8 cellular contexts compared by ENCODE assay signal in the genomic region with DNA sequence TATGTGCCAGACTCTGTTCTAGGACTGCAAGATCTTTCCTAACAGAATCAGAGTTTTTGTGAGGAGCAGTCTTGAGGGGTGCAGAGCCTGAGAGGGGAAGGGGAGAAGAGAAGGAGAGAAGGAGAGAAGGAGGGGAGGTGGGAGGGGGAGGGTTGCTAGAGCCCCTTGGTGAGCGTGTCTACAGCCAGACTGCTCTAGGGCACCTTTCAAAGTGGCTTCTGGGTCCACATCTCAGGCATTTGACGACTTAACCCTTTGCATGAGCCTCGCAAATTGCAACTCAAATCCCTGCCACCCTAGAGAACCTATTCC. TPM values are rescaled to one million over a fixed set of nuclear protein-coding genes. Genes with fewer than 3 reads are reported as not detected.
"Had no signal": no experiment of that assay in that cellular context is flagged by ENCODE, and none has a peak within 500 bp of the region (broad histone marks: within the 10 kb centered on the region; RNA-seq: fewer than 3 reads in every experiment).

No MANE protein-coding gene starts in this region.

- H3K4me3 Mint-ChIP-seq: activated T-helper 1 cell treated with anti-CD3 and anti-CD28 coated beads, Interleukin-12 subunit alpha, Interleukin-12 subunit beta, Interleukin-2, Interleukin-4 antibody, amounts not matched to agents 30 ng/mL and 10 ng/mL and 1 ng/mL, durations not matched to agents 14 hours and 24 hours and 36 hours; stimulated activated effector memory CD8-positive, alpha-beta T cell treated with anti-CD3 and anti-CD28 coated beads, Interleukin-12 subunit alpha, Interleukin-12 subunit beta, amount 100 ng/mL, for 72 hours had no signal

- H3K27ac ChIP-seq: lower lobe of right lung, right atrium auricular region, tibial artery, uterus had no signal

- FAIRE-seq: small intestine had no signal

- H3K27me3 ChIP-seq: right atrium auricular region had no signal

- H3K36me3 Mint-ChIP-seq: stimulated activated effector memory CD8-positive, alpha-beta T cell treated with anti-CD3 and anti-CD28 coated beads, Interleukin-12 subunit alpha, Interleukin-12 subunit beta, amount 100 ng/mL, for 72 hours had no signal

- H3K36me3 ChIP-seq: lower lobe of right lung, right atrium auricular region, tibial artery, uterus had no signal

- H3K27ac Mint-ChIP-seq: activated T-helper 1 cell treated with anti-CD3 and anti-CD28 coated beads, Interleukin-12 subunit alpha, Interleukin-12 subunit beta, Interleukin-2, Interleukin-4 antibody, amounts not matched to agents 30 ng/mL and 10 ng/mL and 1 ng/mL, durations not matched to agents 14 hours and 24 hours and 36 hours; stimulated activated effector memory CD8-positive, alpha-beta T cell treated with anti-CD3 and anti-CD28 coated beads, Interleukin-12 subunit alpha, Interleukin-12 subunit beta, amount 100 ng/mL, for 72 hours had no signal

- H3K4me1 ChIP-seq: lower lobe of right lung, right atrium auricular region, tibial artery, uterus had no signal

- H3K9me3 ChIP-seq: lower lobe of right lung, right atrium auricular region, tibial artery, uterus had no signal

- H3K4me3 ChIP-seq: lower lobe of right lung, right atrium auricular region, tibial artery, uterus had no signal

- H3K9me3 Mint-ChIP-seq: activated T-helper 1 cell treated with anti-CD3 and anti-CD28 coated beads, Interleukin-12 subunit alpha, Interleukin-12 subunit beta, Interleukin-2, Interleukin-4 antibody, amounts not matched to agents 30 ng/mL and 10 ng/mL and 1 ng/mL, durations not matched to agents 14 hours and 24 hours and 36 hours; stimulated activated effector memory CD8-positive, alpha-beta T cell treated with anti-CD3 and anti-CD28 coated beads, Interleukin-12 subunit alpha, Interleukin-12 subunit beta, amount 100 ng/mL, for 72 hours had no signal

RNA-seq across cellular contexts. Expression of a gene that starts 31.1 kb away (rescaled TPM):
- total RNA-seq: activated T-helper 1 cell treated with anti-CD3 and anti-CD28 coated beads, Interleukin-12 subunit alpha, Interleukin-12 subunit beta, Interleukin-2, Interleukin-4 antibody, amounts not matched to agents 30 ng/mL and 10 ng/mL and 1 ng/mL, durations not matched to agents 14 hours and 24 hours and 36 hours; glomerular endothelial cell; lower lobe of right lung; uterus had no signal
